Comparison of ENCODE assay signal across 14 cellular contexts in genomic region chr4:17616283-17616682, GRCh38. TPM values are rescaled to one million over a fixed set of nuclear protein-coding genes. Genes with fewer than 3 reads are reported as not detected.
A peak's percentile ranks its signal among the peaks of the same experiment; 100 is the strongest.
DNase-seq lines count a peak whose midpoint lies in the region; ATAC-seq and TF ChIP-seq lines count a peak whose summit lies in the region.
"Had no signal": no experiment of that assay in that cellular context is flagged by ENCODE, and none has a peak within 500 bp of the region (broad histone marks: within the 10 kb centered on the region; RNA-seq: fewer than 3 reads in every experiment).

No MANE protein-coding gene starts in this region.

- intact Hi-C loops in dorsolateral prefrontal cortex (cut with DNase I) = loop anchor here in 1 of 2 donors (10.0 kb wide), 1 partner anchor 199 kb away; the partner anchor contains the start of genes DCAF16 and NCAPG
- intact Hi-C loops in tibial artery (cut with DNase I; ENCODE audit: low total_unique reads) = loop anchor here (10.0 kb wide), 1 partner anchor 189 kb away; no protein-coding TSS in a partner anchor

- H3K27ac ChIP-seq in CD4-positive, CD25-positive, alpha-beta regulatory T cell (ENCODE audit: insufficient read depth, low read length, poor library complexity, severe bottlenecking) = no peak overlapping the region
- no peak overlapping the region for H3K27ac ChIP-seq in dorsolateral prefrontal cortex
- no peak overlapping the region for H3K27ac ChIP-seq in tibial artery

- no peaks in the 10 kb centered on the region for H3K9me3 ChIP-seq in CD4-positive, CD25-positive, alpha-beta regulatory T cell (ENCODE audit: control insufficient read depth in 2 of 2, low read length in 2 of 2)
- H3K9me3 ChIP-seq in Loucy (ENCODE audit: insufficient read depth, low read depth, low read length) = no peaks in the 10 kb centered on the region
- H3K9me3 ChIP-seq in tibial artery = no peaks in the 10 kb centered on the region
- H3K9me3 ChIP-seq: MG63 had no signal

- no peak for ATAC-seq in CD4-positive, CD25-positive, alpha-beta regulatory T cell (ENCODE audit: low read depth in 2 of 2)
- ATAC-seq in HG03457 (IDR thresholded peaks at IDR 0.05; ENCODE audit: unreplicated experiment) = no peak

- H2AFZ ChIP-seq in Loucy (ENCODE audit: low read length) = no peak overlapping the region

- TF ChIP-seq CTCF in Loucy (conservative IDR thresholded peaks at IDR 0.05; ENCODE audit: low read length) (no peak), dorsolateral prefrontal cortex (IDR thresholded peaks at IDR 0.05 in 54 of 56, conservative IDR thresholded peaks at IDR 0.05 in 2 of 56; ENCODE audit: low read depth in 1 of 56, partially characterized antibody in 56 of 56) (no peak), neural crest cell (conservative IDR thresholded peaks at IDR 0.05) (no peak), tibial artery (IDR thresholded peaks at IDR 0.05) (no peak)

- peaks cover 15 to 64% (median 37%) of the 10 kb centered on the region in 4 donors for H3K4me1 Mint-ChIP-seq in CD4-positive, CD25-positive, alpha-beta regulatory T cell
- peaks cover 31% of the 10 kb centered on the region for H3K4me1 Mint-ChIP-seq in neural crest cell

- H3K36me3 ChIP-seq in CD4-positive, CD25-positive, alpha-beta regulatory T cell (ENCODE audit: control insufficient read depth, insufficient read depth, low read length) = peaks cover 33% of the 10 kb centered on the region
- H3K36me3 ChIP-seq in Loucy (ENCODE audit: insufficient read depth, low read length) = peaks cover 17% of the 10 kb centered on the region
- peaks cover 11 to 39% (median 26%) of the 10 kb centered on the region in 3 donors for H3K36me3 ChIP-seq in tibial artery

- no peak for DNase-seq in CD4-positive, CD25-positive, alpha-beta regulatory T cell
- DNase-seq in dorsolateral prefrontal cortex (no peak), neural crest cell (ENCODE audit: low read depth, low spot score) (no peak), NOMO-1 treated with DMSO at 0.1 percent for 48 hours (lab: John Stamatoyannopoulos, UW; ENCODE audit: unreplicated experiment) (no peak), tibial artery (no peak), iPS-NIHi7 (ENCODE audit: extremely low spot score) (no peak)
- DNase-seq: cortex of kidney; DMS79 treated with DMSO at 0.1 percent for 48 hours; kidney glomerular epithelial cell; MG63; stimulated activated CD4-positive, alpha-beta T cell treated with anti-CD3 and anti-CD28 coated beads, Interleukin-12 subunit alpha, Interleukin-12 subunit beta, amount 100 ng/mL, for 4 hours; substantia nigra had no signal

- H3K4me3 Mint-ChIP-seq in CD4-positive, CD25-positive, alpha-beta regulatory T cell = peak overlapping the region; percentile 84 to 86 (median 85)
- peak overlapping the region; percentile 87 for H3K4me3 Mint-ChIP-seq in neural crest cell

- peak overlapping the region; percentile 94 for H3K4me2 ChIP-seq in Loucy (ENCODE audit: low read depth, low read length, poor library complexity, severe bottlenecking)

- no peaks in the 10 kb centered on the region for H3K9me2 ChIP-seq in Loucy (replicated peaks; ENCODE audit: low read depth, low read length)

- peaks cover 74% of the 10 kb centered on the region for H3K79me2 ChIP-seq in Loucy (ENCODE audit: insufficient read depth, low read length)

- no peaks in the 10 kb centered on the region for H3F3A ChIP-seq in Loucy (ENCODE audit: low read depth)

- H3K27me3 ChIP-seq in CD4-positive, CD25-positive, alpha-beta regulatory T cell (ENCODE audit: control insufficient read depth, insufficient read depth, low read length) = no peaks in the 10 kb centered on the region
- H3K27me3 ChIP-seq in Loucy (ENCODE audit: insufficient read depth, low read length, poor library complexity, severe bottlenecking) = no peaks in the 10 kb centered on the region
- H3K27me3 ChIP-seq in dorsolateral prefrontal cortex = no peaks in the 10 kb centered on the region
- no peaks in the 10 kb centered on the region for H3K27me3 ChIP-seq in tibial artery
- H3K27me3 ChIP-seq: MG63 had no signal

- peak overlapping the region; percentile 69 for H3K9ac ChIP-seq in Loucy (ENCODE audit: low read depth, low read length, poor library complexity, severe bottlenecking)

- peaks cover 27% of the 10 kb centered on the region for H3K36me3 Mint-ChIP-seq in CD4-positive, CD25-positive, alpha-beta regulatory T cell
- peaks cover 5% of the 10 kb centered on the region for H3K36me3 Mint-ChIP-seq in neural crest cell (ENCODE audit: low read depth)

- H3K27ac Mint-ChIP-seq in CD4-positive, CD25-positive, alpha-beta regulatory T cell = peak overlapping the region in 2 of 3 donors; percentile 72 to 78
- H3K27ac Mint-ChIP-seq in neural crest cell (ENCODE audit: unreplicated experiment) = no peak overlapping the region

- H4K20me1 ChIP-seq in Loucy (ENCODE audit: insufficient read depth, low read length, poor library complexity, severe bottlenecking) = peaks cover 57% of the 10 kb centered on the region

- peak overlapping the region; percentile 69 for H3K4me3 ChIP-seq in CD4-positive, CD25-positive, alpha-beta regulatory T cell (ENCODE audit: low read depth, low read length)
- H3K4me3 ChIP-seq in Loucy (ENCODE audit: low read length, poor library complexity, severe bottlenecking) (peak overlapping the region; percentile 92), dorsolateral prefrontal cortex (peak overlapping the region in 47 of 59 donors; percentile 4 to 100 (median 94)), tibial artery (peak overlapping the region in 1 of 2 donors; percentile 87)

- peaks cover 14% of the 10 kb centered on the region for H3K27me3 Mint-ChIP-seq in CD4-positive, CD25-positive, alpha-beta regulatory T cell
- H3K27me3 Mint-ChIP-seq in neural crest cell (ENCODE audit: low read depth) = no peaks in the 10 kb centered on the region

- peaks cover 46% of the 10 kb centered on the region for H3K4me1 ChIP-seq in CD4-positive, CD25-positive, alpha-beta regulatory T cell (ENCODE audit: control insufficient read depth, insufficient read depth, low read length, poor library complexity, severe bottlenecking)
- peaks cover 46% of the 10 kb centered on the region for H3K4me1 ChIP-seq in Loucy (ENCODE audit: insufficient read depth, low read length, poor library complexity, severe bottlenecking)
- peaks cover 0 to 51% (median 34%) of the 10 kb centered on the region in 4 donors for H3K4me1 ChIP-seq in tibial artery

- H3K9me3 Mint-ChIP-seq in CD4-positive, CD25-positive, alpha-beta regulatory T cell = no peaks in the 10 kb centered on the region
- no peaks in the 10 kb centered on the region for H3K9me3 Mint-ChIP-seq in neural crest cell

RNA-seq across cellular contexts. Expression of gene MED28, which starts 1.8 kb away (rescaled TPM):
- total RNA-seq in CD4-positive, CD25-positive, alpha-beta regulatory T cell = 61.6 TPM
- polyA plus RNA-seq in CD4-positive, CD25-positive, alpha-beta regulatory T cell = 10 to 100 TPM; 32.8 to 47.3 (median 44.9) TPM
- total RNA-seq in dorsolateral prefrontal cortex = 10 to 100 TPM; 42.6 to 89.2 (median 58.0) TPM
- 97.8 and 100 TPM in 2 replicates for total RNA-seq in neural crest cell

RNA-seq across cellular contexts. Expression of gene LAP3, which starts 39.3 kb away (rescaled TPM):
- total RNA-seq in CD4-positive, CD25-positive, alpha-beta regulatory T cell = 65.4 TPM
- 10 to 100 TPM; 50.9 to 68.5 (median 62.8) TPM for polyA plus RNA-seq in CD4-positive, CD25-positive, alpha-beta regulatory T cell
- total RNA-seq in dorsolateral prefrontal cortex (100 to 1,000 TPM in 1 of 120 experiments, 10 to 100 TPM in 119; 29.7 to 116 (median 52.0) TPM), neural crest cell (46.7 and 49.0 TPM in 2 replicates)
